In genomic region chr5:96243862-96244261, GRCh38 we compare ENCODE assay signal across 21 cellular contexts.
"Had no signal": no experiment of that assay in that cellular context is flagged by ENCODE, and none has a peak within 500 bp of the region (broad histone marks: within the 10 kb centered on the region; RNA-seq: fewer than 3 reads in every experiment).

No MANE protein-coding gene starts in this region.

- H3K4me1 ChIP-seq: colonic mucosa, tibial nerve had no signal

- H3K36me3 ChIP-seq: ascending aorta, colonic mucosa, left ventricle myocardium inferior, tibial nerve had no signal

- H3K4me3 ChIP-seq: ascending aorta, colonic mucosa, left ventricle myocardium inferior, tibial nerve had no signal

- DNase-seq: activated CD4-positive, alpha-beta T cell treated with anti-CD3 and anti-CD28 coated beads, Interleukin-2, amount 10 ng/mL, durations not matched to agents 7 days and 5 days; activated CD8-positive, alpha-beta memory T cell treated with anti-CD3 and anti-CD28 coated beads, Interleukin-2, amount 50 U/mL, for 4 hours; activated effector memory CD4-positive, alpha-beta T cell treated with Interleukin-2 at 50 U/mL for 16 hours; activated naive CD4-positive, alpha-beta T cell treated with anti-CD3 and anti-CD28 coated beads, Interleukin-2, amount 10 ng/mL, durations not matched to agents 7 days and 5 days; activated naive CD8-positive, alpha-beta T cell treated with anti-CD3 and anti-CD28 coated beads, Interleukin-2, amount 50 U/mL, for 24 hours; activated T-cell treated with anti-CD3 and anti-CD28 coated beads, Interleukin-2, amount 50 U/mL, for 4 hours; colonic mucosa; endodermal cell; foreskin melanocyte; head of caudate nucleus; left ventricle myocardium inferior; naive thymus-derived CD8-positive, alpha-beta T cell; retina; stimulated activated naive CD8-positive, alpha-beta T cell treated with anti-CD3 and anti-CD28 coated beads, Interleukin-15, Interleukin-2, amounts not matched to agents 100 U/mL and 50 U/mL, for 24 hours; substantia nigra had no signal

- H3K9me3 Mint-ChIP-seq: activated CD4-positive, alpha-beta T cell treated with anti-CD3 and anti-CD28 coated beads, Interleukin-2, amount 10 ng/mL, durations not matched to agents 7 days and 5 days; activated naive CD4-positive, alpha-beta T cell treated with anti-CD3 and anti-CD28 coated beads, Interleukin-2, amount 10 ng/mL, durations not matched to agents 7 days and 5 days; activated naive CD8-positive, alpha-beta T cell treated with anti-CD3 and anti-CD28 coated beads, Interleukin-2, amount 50 U/mL, for 24 hours; central memory CD8-positive, alpha-beta T cell; endodermal cell; memory B cell; T-helper 1 cell treated with Interleukin-12 subunit alpha and Interleukin-12 subunit beta and Interleukin-4 antibody, amounts not matched to agents 30 μg/mL and 1 μg/mL, for 36 hours had no signal

- H3K4me1 Mint-ChIP-seq: activated CD4-positive, alpha-beta T cell treated with anti-CD3 and anti-CD28 coated beads, Interleukin-2, amount 10 ng/mL, durations not matched to agents 7 days and 5 days; activated naive CD4-positive, alpha-beta T cell treated with anti-CD3 and anti-CD28 coated beads, Interleukin-2, amount 10 ng/mL, durations not matched to agents 7 days and 5 days; activated naive CD8-positive, alpha-beta T cell treated with anti-CD3 and anti-CD28 coated beads, Interleukin-2, amount 50 U/mL, for 24 hours; central memory CD8-positive, alpha-beta T cell; memory B cell; naive thymus-derived CD8-positive, alpha-beta T cell had no signal

- H3K27ac ChIP-seq: ascending aorta, colonic mucosa, epithelial cell of prostate, tibial nerve had no signal

- H3K27ac Mint-ChIP-seq: activated CD4-positive, alpha-beta T cell treated with anti-CD3 and anti-CD28 coated beads, Interleukin-2, amount 10 ng/mL, durations not matched to agents 7 days and 5 days; activated naive CD4-positive, alpha-beta T cell treated with anti-CD3 and anti-CD28 coated beads, Interleukin-2, amount 10 ng/mL, durations not matched to agents 7 days and 5 days; activated naive CD8-positive, alpha-beta T cell treated with anti-CD3 and anti-CD28 coated beads, Interleukin-2, amount 50 U/mL, for 24 hours; endodermal cell; memory B cell; naive thymus-derived CD8-positive, alpha-beta T cell; T-helper 1 cell treated with Interleukin-12 subunit alpha and Interleukin-12 subunit beta and Interleukin-4 antibody, amounts not matched to agents 30 μg/mL and 1 μg/mL, for 36 hours had no signal

- H3K36me3 Mint-ChIP-seq: activated naive CD4-positive, alpha-beta T cell treated with anti-CD3 and anti-CD28 coated beads, Interleukin-2, amount 10 ng/mL, durations not matched to agents 7 days and 5 days; memory B cell; naive thymus-derived CD8-positive, alpha-beta T cell had no signal

- H3K27me3 ChIP-seq: ascending aorta, colonic mucosa, tibial nerve had no signal

- H3K9me3 ChIP-seq: ascending aorta, colonic mucosa, left ventricle myocardium inferior, tibial nerve had no signal

- H3K4me3 Mint-ChIP-seq: activated CD4-positive, alpha-beta T cell treated with anti-CD3 and anti-CD28 coated beads, Interleukin-2, amount 10 ng/mL, durations not matched to agents 7 days and 5 days; activated naive CD4-positive, alpha-beta T cell treated with anti-CD3 and anti-CD28 coated beads, Interleukin-2, amount 10 ng/mL, durations not matched to agents 7 days and 5 days; activated naive CD8-positive, alpha-beta T cell treated with anti-CD3 and anti-CD28 coated beads, Interleukin-2, amount 50 U/mL, for 24 hours; activated T-cell treated with anti-CD3 and anti-CD28 coated beads, Interleukin-2, amount 50 U/mL, for 4 hours; central memory CD8-positive, alpha-beta T cell; endodermal cell; memory B cell; naive thymus-derived CD8-positive, alpha-beta T cell; T-helper 1 cell treated with Interleukin-12 subunit alpha and Interleukin-12 subunit beta and Interleukin-4 antibody, amounts not matched to agents 30 μg/mL and 1 μg/mL, for 36 hours had no signal
